8 cellular contexts compared by ENCODE assay signal in the genomic region with DNA sequence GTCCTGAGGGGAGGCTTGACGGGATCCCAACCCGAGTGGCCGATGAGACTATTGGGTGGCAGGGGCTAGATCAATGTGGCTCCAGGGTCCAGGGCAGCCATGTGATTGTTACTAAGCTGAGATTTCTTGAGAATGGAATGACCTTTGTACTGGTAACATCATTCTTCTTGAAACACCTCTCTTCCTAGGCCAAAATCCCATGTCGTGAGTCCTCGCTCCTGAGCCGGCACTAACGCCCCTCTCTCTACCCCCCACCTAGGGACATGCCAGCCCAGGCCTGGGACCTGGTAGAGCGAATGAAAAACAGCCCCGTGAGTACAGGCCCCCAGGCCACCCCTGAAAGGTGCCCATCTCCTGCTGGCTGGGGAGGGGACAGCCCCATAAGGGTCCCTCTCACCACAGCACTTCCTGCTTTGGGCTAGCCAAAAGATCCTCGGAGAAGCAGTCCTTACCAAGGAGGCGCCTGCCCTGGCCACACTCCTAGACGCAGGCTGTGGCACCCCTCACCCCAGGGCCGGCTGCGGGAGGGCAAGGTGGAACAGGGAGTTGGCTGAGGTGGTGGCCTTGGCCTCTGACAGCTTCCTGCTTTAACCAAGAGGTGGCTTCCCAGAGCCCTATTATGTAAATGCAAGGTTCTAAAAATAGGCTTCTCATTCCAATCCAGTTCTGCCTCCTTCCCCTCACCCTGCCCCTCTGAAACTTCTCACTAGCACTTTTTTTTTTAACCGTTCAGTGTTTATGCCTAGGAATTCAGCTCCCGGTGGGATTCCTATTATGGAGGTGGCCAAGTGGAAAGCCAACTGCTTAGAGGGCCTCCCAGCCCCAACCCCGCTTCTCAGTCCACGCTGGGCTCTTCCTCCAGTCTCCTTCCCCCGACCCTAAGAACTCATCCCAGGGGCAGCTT.
A peak's percentile ranks its signal among the peaks of the same experiment; 100 is the strongest.
DNase-seq lines count a peak whose midpoint lies in the region; TF ChIP-seq lines count a peak whose summit lies in the region.

No MANE protein-coding gene starts in this region.

- no peak for TF ChIP-seq POLR2A in tibial nerve (IDR thresholded peaks at IDR 0.05)

- WGBS in HUES64: 70% methylated on average over 19 of the region's 19 CpGs
- 39 to 52% methylated on average over 18 to 19 of the region's 19 CpGs for WGBS in tibial nerve, 2 donors

- TF ChIP-seq CTCF in GM06990 (IDR thresholded peaks at IDR 0.05; ENCODE audit: insufficient read depth, low read length, poor library complexity, severe bottlenecking) (no peak), fibroblast of lung (conservative IDR thresholded peaks at IDR 0.05 in 1 of 2, IDR thresholded peaks at IDR 0.05 in 1 of 2; ENCODE audit: low read depth in 1 of 2, low read length in 2 of 2) (peak in 1 of 2 donors; percentile 10), neutrophil (IDR thresholded peaks at IDR 0.05) (peak; percentile 49), tibial nerve (IDR thresholded peaks at IDR 0.05) (no peak)

- TF ChIP-seq EP300 in tibial nerve (IDR thresholded peaks at IDR 0.05): peak; percentile 77 to 79

- no peak overlapping the region for H3K4me3 ChIP-seq in GM06990 (replicated peaks; ENCODE audit: low read depth, low read length)
- no peak overlapping the region for H3K4me3 ChIP-seq in HUES64 (ENCODE audit: low read length)
- no peak overlapping the region for H3K4me3 ChIP-seq in fibroblast of lung (replicated peaks in 1 of 4; ENCODE audit: control extremely low read depth in 1 of 4, insufficient read depth in 1 of 4, low read depth in 3 of 4, low read length in 4 of 4)
- peak overlapping the region; percentile 26 to 43 for H3K4me3 ChIP-seq in neutrophil (ENCODE audit: low read depth in 1 of 2, low read length in 1 of 2)
- H3K4me3 ChIP-seq in tibial nerve: no peak overlapping the region

- H4K20me1 ChIP-seq in fibroblast of lung (ENCODE audit: control insufficient read depth, extremely low read depth, insufficient read depth, low read length): no peaks in the 10 kb centered on the region

- H3K9ac ChIP-seq in HUES64 (ENCODE audit: low read depth, low read length) (no peak overlapping the region), fibroblast of lung (ENCODE audit: insufficient read depth, low read length) (no peak overlapping the region)

- H3K4me1 ChIP-seq in HUES64 (ENCODE audit: insufficient read depth, low read length) (peaks cover 25% of the 10 kb centered on the region), fibroblast of lung (ENCODE audit: control insufficient read depth, extremely low read depth, insufficient read depth, low read length) (peaks cover 15% of the 10 kb centered on the region), neutrophil (ENCODE audit: control insufficient read depth in 1 of 2, insufficient read depth in 1 of 2, low read depth in 1 of 2, low read length in 1 of 2) (peaks cover 59 to 60% of the 10 kb centered on the region in 2 experiments), tibial nerve (peaks cover 3 to 62% (median 43%) of the 10 kb centered on the region in 4 donors)

- peak; percentile 54 for DNase-seq in GM06990 (ENCODE audit: extremely low read depth, insufficient read length)
- DNase-seq in activated CD8-positive, alpha-beta memory T cell treated with anti-CD3 and anti-CD28 coated beads for 48 hours (ENCODE audit: low read depth in 2 of 3, low spot score in 2 of 3): peak in 2 of 3 experiments; percentile 54 to 63
- DNase-seq in fibroblast of lung (ENCODE audit: low read depth in 2 of 2): peak; percentile 65 to 81
- DNase-seq in tibial nerve (ENCODE audit: low spot score in 2 of 2): peak; percentile 57 to 59
- no peak for DNase-seq in cerebellar nuclear complex (lab: John Stamatoyannopoulos, UW)
- no peak for DNase-seq in NCI-H2107 (lab: John Stamatoyannopoulos, UW)

- H3K9me3 ChIP-seq in HUES64 (ENCODE audit: insufficient read depth, low read depth, low read length) (no peaks in the 10 kb centered on the region), fibroblast of lung (ENCODE audit: control insufficient read depth, insufficient read depth, low read depth, low read length) (no peaks in the 10 kb centered on the region), neutrophil (no peaks in the 10 kb centered on the region), tibial nerve (no peaks in the 10 kb centered on the region)

- H2AFZ ChIP-seq in fibroblast of lung (ENCODE audit: low read length): peak overlapping the region; percentile 41

- H3K4me2 ChIP-seq in fibroblast of lung (ENCODE audit: extremely low read depth, insufficient read depth, low read length): no peak overlapping the region

- H3K79me2 ChIP-seq in fibroblast of lung (ENCODE audit: control insufficient read depth, insufficient read depth, low read length): no peaks in the 10 kb centered on the region

- H3K27me3 ChIP-seq in GM06990 (replicated peaks; ENCODE audit: control insufficient read depth, insufficient read depth, low read length) (no peaks in the 10 kb centered on the region), HUES64 (ENCODE audit: insufficient read depth, low read length) (no peaks in the 10 kb centered on the region), fibroblast of lung (ENCODE audit: control insufficient read depth, insufficient read depth, low read length) (no peaks in the 10 kb centered on the region), neutrophil (no peaks in the 10 kb centered on the region), tibial nerve (no peaks in the 10 kb centered on the region)

- no peaks in the 10 kb centered on the region for H3K36me3 ChIP-seq in GM06990 (ENCODE audit: control insufficient read depth, insufficient read depth, low read length)
- no peaks in the 10 kb centered on the region for H3K36me3 ChIP-seq in HUES64 (ENCODE audit: insufficient read depth, low read length)
- H3K36me3 ChIP-seq in fibroblast of lung (ENCODE audit: control insufficient read depth, insufficient read depth, low read length): no peaks in the 10 kb centered on the region
- peaks cover 40% of the 10 kb centered on the region for H3K36me3 ChIP-seq in neutrophil
- no peaks in the 10 kb centered on the region for H3K36me3 ChIP-seq in tibial nerve

- H3K27ac ChIP-seq in HUES64 (ENCODE audit: low read depth, low read length) (peak overlapping the region; percentile 64; the same call in 1 of the 2 replicates), fibroblast of lung (ENCODE audit: insufficient read depth, low read length) (peak overlapping the region; percentile 15), neutrophil (peak overlapping the region; percentile 96), tibial nerve (peak overlapping the region; percentile 74 to 92 (median 84))

Comparison
In these comparisons a context has a peak if more than half of its experiments do, and no peak if none do; other contexts are left out.
1. DNase-seq: peak in GM06990 (single experiment), activated CD8-positive, alpha-beta memory T cell treated with anti-CD3 and anti-CD28 coated beads for 48 hours (2 of 3), fibroblast of lung (2 of 2) and tibial nerve (2 of 2); none in cerebellar nuclear complex (0 of 2) and NCI-H2107 (single experiment).
2. H3K4me3 ChIP-seq: peak in neutrophil (2 of 2); none in GM06990 (single experiment), HUES64 (single experiment), fibroblast of lung (0 of 4) and tibial nerve (0 of 4).
3. H3K27ac ChIP-seq: peak in every context shown above with its lines; median percentile 96 in neutrophil; 84 in tibial nerve; 64 in HUES64; 15 in fibroblast of lung.